ENCODE assay signal across 1 cellular context in the genomic region with DNA sequence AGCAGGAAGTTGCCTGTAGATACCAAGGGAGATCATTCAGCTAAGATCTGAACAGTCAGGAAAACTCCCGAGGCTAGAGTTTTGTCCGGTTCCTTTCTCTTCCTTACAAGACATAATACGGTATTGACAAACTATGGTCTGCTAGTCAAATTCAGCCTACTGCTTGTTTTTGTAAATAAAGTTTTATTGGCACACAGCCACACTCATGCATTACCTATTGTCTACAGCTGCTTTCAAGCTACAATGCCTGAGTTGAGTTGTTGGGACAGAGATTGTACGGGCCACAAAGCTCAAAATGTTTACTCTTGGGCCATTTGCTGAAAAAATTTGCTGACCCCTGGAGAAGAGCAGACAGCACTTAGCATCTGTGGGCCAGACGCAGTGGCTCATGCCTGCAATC.
TF ChIP-seq lines count a peak whose summit lies in the region.

No MANE protein-coding gene starts in this region.

TF ChIP-seq in GM12878, 131 proteins besides CTCF, POLR2A, EP300 and RAD21:
- TF ChIP-seq, protein P1, sequence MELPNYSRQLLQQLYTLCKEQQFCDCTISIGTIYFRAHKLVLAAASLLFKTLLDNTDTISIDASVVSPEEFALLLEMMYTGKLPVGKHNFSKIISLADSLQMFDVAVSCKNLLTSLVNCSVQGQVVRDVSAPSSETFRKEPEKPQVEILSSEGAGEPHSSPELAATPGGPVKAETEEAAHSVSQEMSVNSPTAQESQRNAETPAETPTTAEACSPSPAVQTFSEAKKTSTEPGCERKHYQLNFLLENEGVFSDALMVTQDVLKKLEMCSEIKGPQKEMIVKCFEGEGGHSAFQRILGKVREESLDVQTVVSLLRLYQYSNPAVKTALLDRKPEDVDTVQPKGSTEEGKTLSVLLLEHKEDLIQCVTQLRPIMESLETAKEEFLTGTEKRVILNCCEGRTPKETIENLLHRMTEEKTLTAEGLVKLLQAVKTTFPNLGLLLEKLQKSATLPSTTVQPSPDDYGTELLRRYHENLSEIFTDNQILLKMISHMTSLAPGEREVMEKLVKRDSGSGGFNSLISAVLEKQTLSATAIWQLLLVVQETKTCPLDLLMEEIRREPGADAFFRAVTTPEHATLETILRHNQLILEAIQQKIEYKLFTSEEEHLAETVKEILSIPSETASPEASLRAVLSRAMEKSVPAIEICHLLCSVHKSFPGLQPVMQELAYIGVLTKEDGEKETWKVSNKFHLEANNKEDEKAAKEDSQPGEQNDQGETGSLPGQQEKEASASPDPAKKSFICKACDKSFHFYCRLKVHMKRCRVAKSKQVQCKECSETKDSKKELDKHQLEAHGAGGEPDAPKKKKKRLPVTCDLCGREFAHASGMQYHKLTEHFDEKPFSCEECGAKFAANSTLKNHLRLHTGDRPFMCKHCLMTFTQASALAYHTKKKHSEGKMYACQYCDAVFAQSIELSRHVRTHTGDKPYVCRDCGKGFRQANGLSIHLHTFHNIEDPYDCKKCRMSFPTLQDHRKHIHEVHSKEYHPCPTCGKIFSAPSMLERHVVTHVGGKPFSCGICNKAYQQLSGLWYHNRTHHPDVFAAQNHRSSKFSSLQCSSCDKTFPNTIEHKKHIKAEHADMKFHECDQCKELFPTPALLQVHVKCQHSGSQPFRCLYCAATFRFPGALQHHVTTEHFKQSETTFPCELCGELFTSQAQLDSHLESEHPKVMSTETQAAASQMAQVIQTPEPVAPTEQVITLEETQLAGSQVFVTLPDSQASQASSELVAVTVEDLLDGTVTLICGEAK (IDR thresholded peaks at IDR 0.05; ENCODE audit: borderline replicate concordance): peak; percentile 43
- TF ChIP-seq, protein P2, sequence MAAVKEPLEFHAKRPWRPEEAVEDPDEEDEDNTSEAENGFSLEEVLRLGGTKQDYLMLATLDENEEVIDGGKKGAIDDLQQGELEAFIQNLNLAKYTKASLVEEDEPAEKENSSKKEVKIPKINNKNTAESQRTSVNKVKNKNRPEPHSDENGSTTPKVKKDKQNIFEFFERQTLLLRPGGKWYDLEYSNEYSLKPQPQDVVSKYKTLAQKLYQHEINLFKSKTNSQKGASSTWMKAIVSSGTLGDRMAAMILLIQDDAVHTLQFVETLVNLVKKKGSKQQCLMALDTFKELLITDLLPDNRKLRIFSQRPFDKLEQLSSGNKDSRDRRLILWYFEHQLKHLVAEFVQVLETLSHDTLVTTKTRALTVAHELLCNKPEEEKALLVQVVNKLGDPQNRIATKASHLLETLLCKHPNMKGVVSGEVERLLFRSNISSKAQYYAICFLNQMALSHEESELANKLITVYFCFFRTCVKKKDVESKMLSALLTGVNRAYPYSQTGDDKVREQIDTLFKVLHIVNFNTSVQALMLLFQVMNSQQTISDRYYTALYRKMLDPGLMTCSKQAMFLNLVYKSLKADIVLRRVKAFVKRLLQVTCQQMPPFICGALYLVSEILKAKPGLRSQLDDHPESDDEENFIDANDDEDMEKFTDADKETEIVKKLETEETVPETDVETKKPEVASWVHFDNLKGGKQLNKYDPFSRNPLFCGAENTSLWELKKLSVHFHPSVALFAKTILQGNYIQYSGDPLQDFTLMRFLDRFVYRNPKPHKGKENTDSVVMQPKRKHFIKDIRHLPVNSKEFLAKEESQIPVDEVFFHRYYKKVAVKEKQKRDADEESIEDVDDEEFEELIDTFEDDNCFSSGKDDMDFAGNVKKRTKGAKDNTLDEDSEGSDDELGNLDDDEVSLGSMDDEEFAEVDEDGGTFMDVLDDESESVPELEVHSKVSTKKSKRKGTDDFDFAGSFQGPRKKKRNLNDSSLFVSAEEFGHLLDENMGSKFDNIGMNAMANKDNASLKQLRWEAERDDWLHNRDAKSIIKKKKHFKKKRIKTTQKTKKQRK (IDR thresholded peaks at IDR 0.05; ENCODE audit: low read depth, low read length): no peak
- TF ChIP-seq, protein P3, sequence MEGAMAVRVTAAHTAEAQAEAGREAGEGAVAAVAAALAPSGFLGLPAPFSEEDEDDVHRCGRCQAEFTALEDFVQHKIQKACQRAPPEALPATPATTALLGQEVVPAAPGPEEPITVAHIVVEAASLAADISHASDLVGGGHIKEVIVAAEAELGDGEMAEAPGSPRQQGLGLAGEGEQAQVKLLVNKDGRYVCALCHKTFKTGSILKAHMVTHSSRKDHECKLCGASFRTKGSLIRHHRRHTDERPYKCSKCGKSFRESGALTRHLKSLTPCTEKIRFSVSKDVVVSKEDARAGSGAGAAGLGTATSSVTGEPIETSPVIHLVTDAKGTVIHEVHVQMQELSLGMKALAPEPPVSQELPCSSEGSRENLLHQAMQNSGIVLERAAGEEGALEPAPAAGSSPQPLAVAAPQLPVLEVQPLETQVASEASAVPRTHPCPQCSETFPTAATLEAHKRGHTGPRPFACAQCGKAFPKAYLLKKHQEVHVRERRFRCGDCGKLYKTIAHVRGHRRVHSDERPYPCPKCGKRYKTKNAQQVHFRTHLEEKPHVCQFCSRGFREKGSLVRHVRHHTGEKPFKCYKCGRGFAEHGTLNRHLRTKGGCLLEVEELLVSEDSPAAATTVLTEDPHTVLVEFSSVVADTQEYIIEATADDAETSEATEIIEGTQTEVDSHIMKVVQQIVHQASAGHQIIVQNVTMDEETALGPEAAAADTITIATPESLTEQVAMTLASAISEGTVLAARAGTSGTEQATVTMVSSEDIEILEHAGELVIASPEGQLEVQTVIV (IDR thresholded peaks at IDR 0.05; ENCODE audit: borderline replicate concordance, partially characterized antibody): no peak
- TF ChIP-seq ESRRA (IDR thresholded peaks at IDR 0.05; ENCODE audit: low read length): no peak
